Comparison of ENCODE assay signal across 33 cellular contexts in the genomic region with DNA sequence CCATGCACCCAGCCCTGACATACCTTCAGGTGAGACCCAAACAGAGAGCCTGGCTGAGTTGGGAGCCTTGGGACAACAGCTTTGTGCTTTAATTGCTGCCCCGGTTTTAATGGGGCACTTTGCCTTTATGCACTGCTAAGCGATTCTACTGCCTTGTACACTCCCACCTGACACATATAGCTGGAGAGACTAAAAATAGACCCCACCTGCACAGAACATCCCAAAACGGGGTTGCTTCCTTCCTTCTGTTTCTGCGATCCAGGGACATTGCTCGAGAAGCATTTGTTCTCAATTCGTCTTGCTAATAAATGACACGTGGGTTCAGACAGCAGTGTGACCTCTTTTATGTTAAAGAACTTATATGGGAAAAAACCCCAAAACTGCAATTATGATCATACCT.
"Had no signal": no experiment of that assay in that cellular context is flagged by ENCODE, and none has a peak within 500 bp of the region (broad histone marks: within the 10 kb centered on the region; RNA-seq: fewer than 3 reads in every experiment).

No MANE protein-coding gene starts in this region.

- H3K36me3 ChIP-seq: adrenal gland, brain microvascular endothelial cell, breast epithelium had no signal

- ATAC-seq: activated CD8-positive, alpha-beta T cell treated with anti-CD3 and anti-CD28 coated beads for 36 hours; activated naive CD4-positive, alpha-beta T cell treated with anti-CD3 and anti-CD28 coated beads, Interleukin-2, amount 50 U/mL, for 72 hours; activated T-cell treated with anti-CD3 and anti-CD28 coated beads, Interleukin-2, amount 50 U/mL, for 4 hours; activated T-cell treated with anti-CD3 and anti-CD28 coated beads, Interleukin-2, amount 50 U/mL, for 72 hours; activated T-helper 17 cell treated with anti-CD3 and anti-CD28 coated beads, Interleukin-2, amount 50 U/mL, for 72 hours; body of pancreas had no signal

- H3K4me1 ChIP-seq: adrenal gland, body of pancreas, breast epithelium had no signal

- H3K27ac ChIP-seq: adrenal gland, body of pancreas, brain microvascular endothelial cell, breast epithelium, VCaP had no signal

- H3K4me3 ChIP-seq: adrenal gland, body of pancreas, breast epithelium had no signal

- DNase-seq: activated B cell treated with CpG ODN at 0.5 μM for 24 hours; activated CD4-positive, alpha-beta memory T cell treated with anti-CD3 and anti-CD28 coated beads for 36 hours; activated CD4-positive, alpha-beta T cell treated with anti-CD3 and anti-CD28 coated beads for 4 hours; activated CD4-positive, alpha-beta T cell treated with anti-CD3 and anti-CD28 coated beads, Interleukin-2, amount 10 ng/mL, durations not matched to agents 24 days and 14 days; activated CD4-positive, alpha-beta T cell treated with anti-CD3 and anti-CD28 coated beads, Interleukin-2, amount 50 U/mL, for 1 hour; activated CD4-positive, alpha-beta T cell treated with anti-CD3 and anti-CD28 coated beads, Interleukin-2, amount 50 U/mL, for 4 hours; activated CD4-positive, CD25-positive, alpha-beta regulatory T cell treated with anti-CD3 and anti-CD28 coated beads, Interleukin-2, amount 50 U/mL, for 72 hours; activated CD8-positive, alpha-beta memory T cell treated with anti-CD3 and anti-CD28 coated beads, Interleukin-2, amount 50 U/mL, for 4 hours; activated CD8-positive, alpha-beta T cell treated with anti-CD3 and anti-CD28 coated beads for 36 hours; activated effector memory CD4-positive, alpha-beta T cell treated with anti-CD3 and anti-CD28 coated beads, Interleukin-2, amount 50 U/mL, for 16 hours; activated gamma-delta T cell treated with Interleukin-2 at 50 U/mL for 16 hours; activated naive CD4-positive, alpha-beta T cell; activated naive CD4-positive, alpha-beta T cell treated with anti-CD3 and anti-CD28 coated beads for 36 hours; activated naive CD4-positive, alpha-beta T cell treated with anti-CD3 and anti-CD28 coated beads, Interleukin-2, amount 50 U/mL, for 16 hours; activated naive CD8-positive, alpha-beta T cell treated with anti-CD3 and anti-CD28 coated beads for 36 hours; activated T-cell treated with anti-CD3 and anti-CD28 coated beads for 4 hours; activated T-cell treated with anti-CD3 and anti-CD28 coated beads, Interleukin-2, amount 50 U/mL, for 1 hour; activated T-cell treated with anti-CD3 and anti-CD28 coated beads, Interleukin-2, amount 50 U/mL, for 4 hours; activated T-cell treated with anti-CD3 and anti-CD28 coated beads, Interleukin-2, amount 50 U/mL, for 72 hours; adrenal gland; amniotic stem cell; aorta; body of pancreas; brain microvascular endothelial cell; central memory CD4-positive, alpha-beta T cell; cerebellar nuclear complex; T-helper 1 cell; T-helper 2 cell; T-helper 9 cell had no signal

- H3K27me3 ChIP-seq: adrenal gland, body of pancreas, brain microvascular endothelial cell, breast epithelium had no signal

- H3K9me3 ChIP-seq: adrenal gland, breast epithelium had no signal
